In the genomic region with DNA sequence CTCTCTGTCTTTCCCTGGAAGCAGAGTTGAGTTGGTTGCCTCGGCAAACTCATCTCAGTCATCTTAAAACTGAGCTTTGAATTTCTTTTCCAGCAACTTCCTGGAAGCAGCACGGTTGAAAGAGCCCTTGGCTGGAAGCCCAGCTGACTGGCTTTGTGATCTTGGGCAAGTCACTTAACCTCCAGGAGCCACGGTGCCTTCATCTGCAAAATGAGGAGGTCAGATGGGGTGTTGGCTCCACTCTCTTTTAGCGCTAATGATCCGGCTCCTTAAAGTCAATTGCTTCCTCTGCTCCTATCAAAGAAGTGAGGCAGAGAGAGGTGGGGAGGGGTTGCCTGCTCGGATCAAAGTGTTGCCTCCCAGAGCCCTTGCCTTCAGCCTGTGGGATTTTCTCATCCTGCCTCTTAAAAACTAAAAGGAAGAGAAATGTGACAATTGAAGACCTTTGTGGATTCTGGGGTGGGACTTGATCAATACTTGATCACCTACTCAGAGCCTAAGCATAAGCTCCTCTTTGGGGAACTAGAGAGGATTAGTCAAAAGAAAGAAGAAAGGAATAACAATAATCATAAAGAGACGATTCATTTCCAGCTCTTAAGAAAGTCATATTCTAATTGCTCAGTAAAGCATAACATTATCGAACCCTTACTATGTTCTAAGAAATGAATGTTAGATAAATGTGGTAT, we compare ENCODE assay signal across 24 cellular contexts.
"Had no signal": no experiment of that assay in that cellular context is flagged by ENCODE, and none has a peak within 500 bp of the region (broad histone marks: within the 10 kb centered on the region; RNA-seq: fewer than 3 reads in every experiment).

No MANE protein-coding gene starts in this region.

- H3K27me3 ChIP-seq: ascending aorta, breast epithelium had no signal

- FAIRE-seq: K562 had no signal

- H3K36me3 ChIP-seq: ascending aorta, breast epithelium had no signal

- H3K9me3 ChIP-seq: ascending aorta, breast epithelium had no signal

- DNase-seq: activated CD4-positive, alpha-beta memory T cell treated with anti-CD3 and anti-CD28 coated beads for 36 hours; activated CD4-positive, alpha-beta T cell treated with anti-CD3 and anti-CD28 coated beads for 4 hours; activated CD4-positive, alpha-beta T cell treated with anti-CD3 and anti-CD28 coated beads, Interleukin-2, amount 50 U/mL, for 1 hour; activated CD8-positive, alpha-beta memory T cell treated with anti-CD3 and anti-CD28 coated beads, Interleukin-2, amount 50 U/mL, for 4 hours; activated effector memory CD4-positive, alpha-beta T cell treated with Interleukin-2 at 50 U/mL for 16 hours; activated naive CD4-positive, alpha-beta T cell; activated naive CD8-positive, alpha-beta T cell treated with anti-CD3 and anti-CD28 coated beads, Interleukin-2, amount 10 ng/mL, durations not matched to agents 7 days and 5 days; activated T-cell treated with anti-CD3 and anti-CD28 coated beads for 4 hours; activated T-cell treated with anti-CD3 and anti-CD28 coated beads, Interleukin-2, amount 50 U/mL, for 48 hours; amygdala; NCI-H1105; NCI-H1417 treated with DMSO at 0.1 percent for 48 hours; NCI-H187 treated with DMSO at 0.1 percent for 48 hours; NCI-H2081; NCI-H345; NCI-H510A; SHP77 treated with DMSO at 0.1 percent for 48 hours; T1000 had no signal

- H3K4me3 ChIP-seq: ascending aorta, breast epithelium, K562, SK-N-MC had no signal

- ATAC-seq: activated CD4-positive, CD25-positive, alpha-beta regulatory T cell treated with anti-CD3 and anti-CD28 coated beads, Interleukin-2, amount 50 U/mL, for 24 hours; K562; Panc1 had no signal

- H3K27ac ChIP-seq: ascending aorta, breast epithelium, SK-N-MC had no signal

- H3K4me1 ChIP-seq: ascending aorta, breast epithelium had no signal
